22 cellular contexts compared by ENCODE assay signal in the genomic region with DNA sequence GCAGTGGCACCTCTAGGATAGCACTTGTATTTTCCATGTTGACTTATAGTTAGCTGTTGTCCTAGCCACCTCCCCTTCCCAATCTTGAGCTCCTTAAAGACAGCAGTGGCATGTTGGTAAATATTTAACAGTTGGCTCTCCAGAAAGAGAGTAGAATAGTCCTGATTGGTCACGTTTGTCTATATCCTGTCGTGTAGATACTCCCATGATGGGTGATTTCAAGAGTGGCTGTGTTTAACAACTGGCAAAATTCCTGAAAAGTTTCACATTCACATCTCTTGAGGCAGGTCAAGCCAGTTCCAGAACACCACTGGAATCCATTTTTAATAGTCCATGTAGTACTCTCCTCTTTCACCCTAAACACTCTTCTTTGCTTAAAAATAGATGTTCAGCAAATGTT.
A peak's percentile ranks its signal among the peaks of the same experiment; 100 is the strongest.
DNase-seq lines count a peak whose midpoint lies in the region; ATAC-seq and TF ChIP-seq lines count a peak whose summit lies in the region.
"Had no signal": no experiment of that assay in that cellular context is flagged by ENCODE, and none has a peak within 500 bp of the region (broad histone marks: within the 10 kb centered on the region; RNA-seq: fewer than 3 reads in every experiment).

No MANE protein-coding gene starts in this region.

- H3K9me3 Mint-ChIP-seq in nephron: no peaks in the 10 kb centered on the region
- H3K9me3 Mint-ChIP-seq in stimulated activated naive B cell treated with anti-CD40 and anti-IgM and Interleukin-4, amounts not matched to agents 10 μg/mL and 1 μg/mL and 100 μg/mL, for 72 hours: no peaks in the 10 kb centered on the region
- H3K9me3 Mint-ChIP-seq in activated CD4-positive, alpha-beta T cell treated with anti-CD3 and anti-CD28 coated beads, Interleukin-2, amount 10 ng/mL, durations not matched to agents 24 days and 14 days: no peaks in the 10 kb centered on the region

- H3K4me3 Mint-ChIP-seq in nephron: no peak overlapping the region
- no peak overlapping the region for H3K4me3 Mint-ChIP-seq in stimulated activated naive B cell treated with anti-CD40 and anti-IgM and Interleukin-4, amounts not matched to agents 10 μg/mL and 1 μg/mL and 100 μg/mL, for 72 hours
- no peak overlapping the region for H3K4me3 Mint-ChIP-seq in activated CD4-positive, alpha-beta T cell treated with anti-CD3 and anti-CD28 coated beads, Interleukin-2, amount 10 ng/mL, durations not matched to agents 24 days and 14 days
- H3K4me3 Mint-ChIP-seq: CD4-positive, alpha-beta memory T cell had no signal

- H3K9me3 ChIP-seq in uterus: no peaks in the 10 kb centered on the region
- H3K9me3 ChIP-seq: A549; BE2C; BLaER1 treated with 17β-estradiol and CSF1 and Interleukin-3, amounts not matched to agents 10 nM and 100 nM had no signal

- intact Hi-C loops in activated CD4-positive, alpha-beta T cell treated with anti-CD3 and anti-CD28 coated beads, Interleukin-2, amount 10 ng/mL, durations not matched to agents 24 days and 14 days (cut with micrococcal nuclease): no loop called here
- intact Hi-C loops in uterus (cut with DNase I; ENCODE audit: low total_unique reads): no loop called here

- peak overlapping the region; percentile 10 to 49 (median 43) for H3K27ac Mint-ChIP-seq in nephron
- H3K27ac Mint-ChIP-seq in stimulated activated naive B cell treated with anti-CD40 and anti-IgM and Interleukin-4, amounts not matched to agents 10 μg/mL and 1 μg/mL and 100 μg/mL, for 72 hours: peak overlapping the region; percentile 44
- no peak overlapping the region for H3K27ac Mint-ChIP-seq in activated CD4-positive, alpha-beta T cell treated with anti-CD3 and anti-CD28 coated beads, Interleukin-2, amount 10 ng/mL, durations not matched to agents 24 days and 14 days
- H3K27ac Mint-ChIP-seq: CD4-positive, alpha-beta memory T cell had no signal

- no peak for TF ChIP-seq POLR2A in uterus (IDR thresholded peaks at IDR 0.05)

- H3K36me3 ChIP-seq in uterus: no peaks in the 10 kb centered on the region
- H3K36me3 ChIP-seq: BE2C had no signal

- TF ChIP-seq CTCF in 22Rv1 (IDR thresholded peaks at IDR 0.05) (no peak), LNCaP clone FGC (IDR thresholded peaks at IDR 0.05; ENCODE audit: control insufficient read depth, extremely low read depth, insufficient read depth) (no peak), nephron (IDR thresholded peaks at IDR 0.05; ENCODE audit: unreplicated experiment in 3 of 3) (no peak), uterus (IDR thresholded peaks at IDR 0.05) (no peak)

- ATAC-seq in stimulated activated naive B cell treated with anti-CD40 and anti-IgM and Interleukin-4, amounts not matched to agents 10 μg/mL and 1 μg/mL and 100 μg/mL, for 72 hours (replicated peaks): no peak
- ATAC-seq in GM18498 (IDR thresholded peaks at IDR 0.05; ENCODE audit: unreplicated experiment) (no peak), HG03135 (IDR thresholded peaks at IDR 0.05; ENCODE audit: unreplicated experiment) (no peak)
- ATAC-seq: A549 had no signal

- H3K4me3 ChIP-seq in LNCaP clone FGC (ENCODE audit: low read depth, low read length): no peak overlapping the region
- H3K4me3 ChIP-seq in uterus: no peak overlapping the region
- H3K4me3 ChIP-seq: A549; BLaER1 treated with 17β-estradiol and CSF1 and Interleukin-3, amounts not matched to agents 10 nM and 100 nM had no signal

- H3K4me1 Mint-ChIP-seq in nephron: peaks cover 37% of the 10 kb centered on the region
- peaks cover 4 to 15% of the 10 kb centered on the region in 2 donors for H3K4me1 Mint-ChIP-seq in stimulated activated naive B cell treated with anti-CD40 and anti-IgM and Interleukin-4, amounts not matched to agents 10 μg/mL and 1 μg/mL and 100 μg/mL, for 72 hours
- H3K4me1 Mint-ChIP-seq in activated CD4-positive, alpha-beta T cell treated with anti-CD3 and anti-CD28 coated beads, Interleukin-2, amount 10 ng/mL, durations not matched to agents 24 days and 14 days: no peaks in the 10 kb centered on the region
- H3K4me1 Mint-ChIP-seq: CD4-positive, alpha-beta memory T cell had no signal

- DNase-seq in LNCaP clone FGC (ENCODE audit: low read depth): peak; percentile 37
- DNase-seq in stimulated activated naive B cell treated with anti-CD40 and anti-IgM and Interleukin-4, amounts not matched to agents 10 μg/mL and 1 μg/mL and 100 μg/mL, for 72 hours: no peak
- DNase-seq in activated CD4-positive, alpha-beta T cell treated with anti-CD3 and anti-CD28 coated beads, Interleukin-2, amount 10 ng/mL, durations not matched to agents 24 days and 14 days: no peak
- DNase-seq in uterus: no peak
- DNase-seq: 8988T; ACHN; AML-193; BE2C; Calu3; CD4-positive, alpha-beta memory T cell; COR-L47; DMS53; DMS79 treated with DMSO at 0.1 percent for 48 hours; GF-D8; GOT3; HCEC 1CT had no signal

- H3K27me3 Mint-ChIP-seq in nephron (ENCODE audit: low read depth): no peaks in the 10 kb centered on the region
- no peaks in the 10 kb centered on the region for H3K27me3 Mint-ChIP-seq in stimulated activated naive B cell treated with anti-CD40 and anti-IgM and Interleukin-4, amounts not matched to agents 10 μg/mL and 1 μg/mL and 100 μg/mL, for 72 hours
- no peaks in the 10 kb centered on the region for H3K27me3 Mint-ChIP-seq in activated CD4-positive, alpha-beta T cell treated with anti-CD3 and anti-CD28 coated beads, Interleukin-2, amount 10 ng/mL, durations not matched to agents 24 days and 14 days

- H3K27me3 ChIP-seq in uterus: no peaks in the 10 kb centered on the region
- H3K27me3 ChIP-seq: BE2C; BLaER1 treated with 17β-estradiol and CSF1 and Interleukin-3, amounts not matched to agents 10 nM and 100 nM had no signal

- H3K27ac ChIP-seq in 22Rv1 (peak overlapping the region; percentile 30), uterus (no peak overlapping the region)
- H3K27ac ChIP-seq: A549; BLaER1 treated with 17β-estradiol and CSF1 and Interleukin-3, amounts not matched to agents 10 nM and 100 nM had no signal

- no peaks in the 10 kb centered on the region for H3K36me3 Mint-ChIP-seq in nephron (ENCODE audit: low read depth)
- H3K36me3 Mint-ChIP-seq in stimulated activated naive B cell treated with anti-CD40 and anti-IgM and Interleukin-4, amounts not matched to agents 10 μg/mL and 1 μg/mL and 100 μg/mL, for 72 hours: peaks cover 16% of the 10 kb centered on the region in 2 donors
- no peaks in the 10 kb centered on the region for H3K36me3 Mint-ChIP-seq in activated CD4-positive, alpha-beta T cell treated with anti-CD3 and anti-CD28 coated beads, Interleukin-2, amount 10 ng/mL, durations not matched to agents 24 days and 14 days (ENCODE audit: low read depth)
- H3K36me3 Mint-ChIP-seq: CD4-positive, alpha-beta memory T cell had no signal

- no peaks in the 10 kb centered on the region for H3K4me1 ChIP-seq in uterus
- H3K4me1 ChIP-seq: A549, BE2C had no signal
